ENCODE assay signal across 16 cellular contexts in the genomic region with DNA sequence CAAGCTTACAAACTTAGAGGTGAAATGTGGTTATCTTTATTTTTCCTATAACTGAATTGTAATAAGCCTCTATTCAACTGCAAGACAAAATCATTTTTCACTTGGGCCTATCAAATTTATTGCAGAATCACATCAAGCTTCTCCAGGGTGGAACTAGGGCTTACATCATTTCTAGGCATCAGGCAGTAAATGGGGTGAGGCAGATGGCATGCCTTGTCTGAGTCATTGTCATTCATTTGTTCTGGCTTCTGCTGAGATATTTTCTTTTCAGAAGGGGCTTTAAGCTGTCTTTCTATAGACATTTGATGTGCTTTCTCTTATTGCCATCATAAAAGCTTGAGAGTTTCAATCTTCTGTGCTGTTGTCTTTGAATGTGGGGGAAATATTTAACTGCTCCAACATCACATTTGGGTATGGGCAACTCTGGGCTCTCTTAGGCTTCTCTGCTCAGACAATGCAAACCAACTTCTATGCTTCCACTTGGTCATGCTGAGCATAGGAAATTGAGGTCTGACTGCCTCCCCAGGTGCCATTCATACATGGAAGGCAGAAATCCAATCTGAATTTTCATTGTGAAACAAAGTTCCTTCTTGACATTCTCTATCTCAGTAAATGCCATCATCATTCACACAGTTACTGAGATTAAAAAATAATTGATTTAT.
"Had no signal": no experiment of that assay in that cellular context is flagged by ENCODE, and none has a peak within 500 bp of the region (broad histone marks: within the 10 kb centered on the region; RNA-seq: fewer than 3 reads in every experiment).

No MANE protein-coding gene starts in this region.

- H3K4me2 ChIP-seq: neural progenitor cell had no signal

- H3K9me3 ChIP-seq: ascending aorta, lower lobe of right lung, sigmoid colon had no signal

- H3K36me3 Mint-ChIP-seq: neural progenitor cell had no signal

- H3K36me3 ChIP-seq: ascending aorta, lower lobe of right lung, neural progenitor cell, sigmoid colon had no signal

- ATAC-seq: activated CD4-positive, CD25-positive, alpha-beta regulatory T cell treated with anti-CD3 and anti-CD28 coated beads, Interleukin-2, amount 50 U/mL, for 24 hours; activated naive CD8-positive, alpha-beta T cell treated with anti-CD3 and anti-CD28 coated beads, Interleukin-2, amount 50 U/mL, for 24 hours; activated T-helper 17 cell treated with anti-CD3 and anti-CD28 coated beads, Interleukin-2, amount 50 U/mL, for 72 hours; esophagus mucosa; left cardiac atrium; lower lobe of right lung had no signal

- H2AFZ ChIP-seq: neural progenitor cell had no signal

- H3K4me1 ChIP-seq: ascending aorta, lower lobe of right lung, neural progenitor cell had no signal

- H3K27me3 Mint-ChIP-seq: activated naive CD8-positive, alpha-beta T cell treated with anti-CD3 and anti-CD28 coated beads, Interleukin-2, amount 50 U/mL, for 24 hours; activated T-helper 17 cell treated with anti-CD3 and anti-CD28 coated beads, Interleukin-2, amount 50 U/mL, for 72 hours had no signal

- H3K9ac ChIP-seq: neural progenitor cell had no signal

- H3K4me3 ChIP-seq: ascending aorta, dorsolateral prefrontal cortex, lower lobe of right lung, neural progenitor cell, sigmoid colon had no signal

- H3K27ac ChIP-seq: ascending aorta, dorsolateral prefrontal cortex, lower lobe of right lung, neural progenitor cell, sigmoid colon had no signal

- H3K4me3 Mint-ChIP-seq: activated naive CD8-positive, alpha-beta T cell treated with anti-CD3 and anti-CD28 coated beads, Interleukin-2, amount 50 U/mL, for 24 hours; activated T-helper 17 cell treated with anti-CD3 and anti-CD28 coated beads, Interleukin-2, amount 50 U/mL, for 72 hours; neural progenitor cell; T-helper 2 cell treated with Interferon-gamma antibody and Interleukin-4, amounts not matched to agents 5 μg/mL and 100 μg/mL, for 36 hours had no signal

- H3K27me3 ChIP-seq: ascending aorta, neural progenitor cell, sigmoid colon had no signal

- DNase-seq: activated naive CD4-positive, alpha-beta T cell treated with Interleukin-2 at 50 U/mL for 16 hours; activated naive CD8-positive, alpha-beta T cell treated with anti-CD3 and anti-CD28 coated beads, Interleukin-2, amount 50 U/mL, for 24 hours; activated T-cell treated with anti-CD3 and anti-CD28 coated beads for 4 hours; dorsolateral prefrontal cortex; head of caudate nucleus; left cardiac atrium; lower lobe of right lung; midbrain; sigmoid colon; stimulated activated CD4-positive, alpha-beta T cell treated with anti-CD3 and anti-CD28 coated beads, Interleukin-1b, Interleukin-23, amount 100 ng/mL, for 48 hours had no signal

- H3K27ac Mint-ChIP-seq: activated naive CD8-positive, alpha-beta T cell treated with anti-CD3 and anti-CD28 coated beads, Interleukin-2, amount 50 U/mL, for 24 hours; activated T-helper 17 cell treated with anti-CD3 and anti-CD28 coated beads, Interleukin-2, amount 50 U/mL, for 72 hours; neural progenitor cell; T-helper 2 cell treated with Interferon-gamma antibody and Interleukin-4, amounts not matched to agents 5 μg/mL and 100 μg/mL, for 36 hours had no signal

- H3K4me1 Mint-ChIP-seq: activated naive CD8-positive, alpha-beta T cell treated with anti-CD3 and anti-CD28 coated beads, Interleukin-2, amount 50 U/mL, for 24 hours; activated T-helper 17 cell treated with anti-CD3 and anti-CD28 coated beads, Interleukin-2, amount 50 U/mL, for 72 hours had no signal

- H3K9me3 Mint-ChIP-seq: activated naive CD8-positive, alpha-beta T cell treated with anti-CD3 and anti-CD28 coated beads, Interleukin-2, amount 50 U/mL, for 24 hours; activated T-helper 17 cell treated with anti-CD3 and anti-CD28 coated beads, Interleukin-2, amount 50 U/mL, for 72 hours; neural progenitor cell; T-helper 2 cell treated with Interferon-gamma antibody and Interleukin-4, amounts not matched to agents 5 μg/mL and 100 μg/mL, for 36 hours had no signal
